In the genomic region with DNA sequence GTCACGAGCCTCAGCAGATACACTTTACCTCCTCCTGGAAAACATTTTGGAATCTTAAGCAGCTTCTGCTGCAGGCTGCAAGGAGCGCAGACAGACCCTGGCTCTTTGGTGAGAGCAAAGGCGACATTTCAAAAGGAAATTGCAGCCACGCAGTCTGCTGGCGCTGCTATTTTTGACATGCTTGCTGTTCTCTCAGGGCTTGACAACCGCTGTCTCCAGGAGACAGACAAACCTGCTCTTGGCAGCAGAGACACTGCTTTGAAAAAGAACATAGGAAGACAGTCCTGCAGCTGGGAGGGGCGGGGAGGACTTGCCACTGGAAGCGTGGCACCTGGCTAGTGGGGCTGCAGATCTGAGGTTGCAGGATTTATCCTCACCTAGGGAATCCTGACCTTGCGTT, we compare ENCODE assay signal across 16 cellular contexts.
A peak's percentile ranks its signal among the peaks of the same experiment; 100 is the strongest.
DNase-seq lines count a peak whose midpoint lies in the region; ATAC-seq and TF ChIP-seq lines count a peak whose summit lies in the region.
"Had no signal": no experiment of that assay in that cellular context is flagged by ENCODE, and none has a peak within 500 bp of the region (broad histone marks: within the 10 kb centered on the region; RNA-seq: fewer than 3 reads in every experiment).

No MANE protein-coding gene starts in this region.

- POLR2A ChIA-PET in CD4-positive, alpha-beta T cell (lab: Charles Lee): no interaction called here
- POLR2A ChIA-PET in T-cell (lab: Charles Lee): no interaction called here

- ATAC-seq in CD4-positive, alpha-beta T cell (ENCODE audit: poor library complexity): peak; percentile 34
- peak in 3 of 4 experiments; percentile 9 to 63 (median 27) for ATAC-seq in T-cell (replicated peaks in 1 of 4)
- no peak for ATAC-seq in naive B cell (ENCODE audit: low read depth in 2 of 2)
- ATAC-seq in GM21367 (IDR thresholded peaks at IDR 0.05; ENCODE audit: unreplicated experiment): no peak
- ATAC-seq in HG03196 (IDR thresholded peaks at IDR 0.05; ENCODE audit: unreplicated experiment): no peak

- peak overlapping the region; percentile 62 for H3K27ac Mint-ChIP-seq in CD4-positive, alpha-beta T cell
- H3K27ac Mint-ChIP-seq in T-cell: peak overlapping the region in 1 of 2 donors; percentile 6
- H3K27ac Mint-ChIP-seq in naive B cell: peak overlapping the region in 2 of 6 donors; percentile 11 to 61
- H3K27ac Mint-ChIP-seq: activated T-helper 1 cell treated with anti-CD3 and anti-CD28 coated beads, Interleukin-12 subunit alpha, Interleukin-12 subunit beta, Interleukin-2, Interleukin-4 antibody, amounts not matched to agents 30 ng/mL and 10 ng/mL and 1 ng/mL, durations not matched to agents 14 hours and 24 hours and 36 hours; progenitor cell of endocrine pancreas had no signal

- no peaks in the 10 kb centered on the region for H3K9me3 Mint-ChIP-seq in CD4-positive, alpha-beta T cell
- H3K9me3 Mint-ChIP-seq in T-cell (no peaks in the 10 kb centered on the region), naive B cell (no peaks in the 10 kb centered on the region)
- H3K9me3 Mint-ChIP-seq: activated T-helper 1 cell treated with anti-CD3 and anti-CD28 coated beads, Interleukin-12 subunit alpha, Interleukin-12 subunit beta, Interleukin-2, Interleukin-4 antibody, amounts not matched to agents 30 ng/mL and 10 ng/mL and 1 ng/mL, durations not matched to agents 14 hours and 24 hours and 36 hours had no signal

- no peaks in the 10 kb centered on the region for H3K27me3 Mint-ChIP-seq in CD4-positive, alpha-beta T cell
- H3K27me3 Mint-ChIP-seq in T-cell: peaks cover 0 to 16% of the 10 kb centered on the region in 2 donors
- H3K27me3 Mint-ChIP-seq in naive B cell: peaks cover 0 to 17% (median 9%) of the 10 kb centered on the region in 3 donors

- DNase-seq in CD4-positive, alpha-beta T cell: no peak
- DNase-seq in NCI-H1092 treated with DMSO at 0.1 percent for 48 hours (lab: John Stamatoyannopoulos, UW) (peak; percentile 57), T-cell (no peak), naive B cell (no peak), iPS-NIHi7 (ENCODE audit: extremely low spot score) (no peak)
- no peak for DNase-seq in activated CD8-positive, alpha-beta memory T cell treated with anti-CD3 and anti-CD28 coated beads, Interleukin-2, amount 50 U/mL, for 4 hours
- DNase-seq: AML-193; aorta; NCI-H1048; NCI-H526 treated with DMSO at 0.1 percent for 48 hours; stimulated activated CD4-positive, alpha-beta T cell treated with anti-CD3 and anti-CD28 coated beads, Interleukin-15, amount 100 ng/mL, for 24 hours; T1000 had no signal

- no peak for TF ChIP-seq CTCF in CD4-positive, alpha-beta T cell (IDR thresholded peaks at IDR 0.05)

- CTCF ChIA-PET in CD4-positive, alpha-beta T cell (lab: Charles Lee): no interaction called here
- CTCF ChIA-PET in T-cell (lab: Charles Lee): no interaction called here

- H3K9me3 ChIP-seq in CD4-positive, alpha-beta T cell (ENCODE audit: control insufficient read depth, low read length): no peaks in the 10 kb centered on the region

- no peak overlapping the region for H3K27ac ChIP-seq in CD4-positive, alpha-beta T cell (ENCODE audit: low read depth, low read length)

- no peaks in the 10 kb centered on the region for H3K27me3 ChIP-seq in CD4-positive, alpha-beta T cell (ENCODE audit: control insufficient read depth, insufficient read depth, low read length)

- H3K4me3 Mint-ChIP-seq in CD4-positive, alpha-beta T cell: peak overlapping the region; percentile 71
- peak overlapping the region in 1 of 3 donors; percentile 58 for H3K4me3 Mint-ChIP-seq in T-cell
- peak overlapping the region in 7 of 8 donors; percentile 3 to 61 (median 35) for H3K4me3 Mint-ChIP-seq in naive B cell
- H3K4me3 Mint-ChIP-seq: activated T-helper 1 cell treated with anti-CD3 and anti-CD28 coated beads, Interleukin-12 subunit alpha, Interleukin-12 subunit beta, Interleukin-2, Interleukin-4 antibody, amounts not matched to agents 30 ng/mL and 10 ng/mL and 1 ng/mL, durations not matched to agents 14 hours and 24 hours and 36 hours had no signal

- no peaks in the 10 kb centered on the region for H3K36me3 Mint-ChIP-seq in CD4-positive, alpha-beta T cell (ENCODE audit: low read depth)
- no peaks in the 10 kb centered on the region for H3K36me3 Mint-ChIP-seq in T-cell
- H3K36me3 Mint-ChIP-seq in naive B cell: no peaks in the 10 kb centered on the region

- peaks cover 32% of the 10 kb centered on the region for H3K4me1 Mint-ChIP-seq in CD4-positive, alpha-beta T cell (ENCODE audit: low read depth)
- H3K4me1 Mint-ChIP-seq in T-cell (peaks cover 18 to 38% (median 22%) of the 10 kb centered on the region in 3 donors), naive B cell (peaks cover 50 to 72% (median 60%) of the 10 kb centered on the region in 3 donors)

- intact Hi-C loops in CD4-positive, alpha-beta T cell (cut with DNase I, micrococcal nuclease): no loop called here

Comparison
In these comparisons a context has a peak if more than half of its experiments do, and no peak if none do; other contexts are left out.
1. ATAC-seq: peak in CD4-positive, alpha-beta T cell (single experiment) and T-cell (3 of 4); none in naive B cell (0 of 2), GM21367 (single experiment) and HG03196 (single experiment).